12 cellular contexts compared by ENCODE assay signal in genomic region chrX:397575-397974, GRCh38. TPM values are rescaled to one million over a fixed set of nuclear protein-coding genes. Genes with fewer than 3 reads are reported as not detected.
DNase-seq lines count a peak whose midpoint lies in the region; ATAC-seq and TF ChIP-seq lines count a peak whose summit lies in the region.
"Had no signal": no experiment of that assay in that cellular context is flagged by ENCODE, and none has a peak within 500 bp of the region (broad histone marks: within the 10 kb centered on the region; RNA-seq: fewer than 3 reads in every experiment).

No MANE protein-coding gene starts in this region.

- H3K4me3 Mint-ChIP-seq in osteocyte (ENCODE audit: unreplicated experiment) = peak overlapping the region; percentile 60
- H3K4me3 Mint-ChIP-seq in T-cell = no peak overlapping the region
- H3K4me3 Mint-ChIP-seq: stimulated activated memory B cell treated with anti-CD40 and anti-IgM and Interleukin-4, amounts not matched to agents 10 μg/mL and 1 μg/mL and 100 μg/mL, for 72 hours had no signal

- TF ChIP-seq CTCF in cardiac muscle cell (IDR thresholded peaks at IDR 0.05; ENCODE audit: low read depth, low read length) (no peak), osteocyte (IDR thresholded peaks at IDR 0.05) (no peak)

- H3K27ac ChIP-seq in cardiac muscle cell = peak overlapping the region; percentile 57

- ATAC-seq in T-cell (replicated peaks in 1 of 4) = no peak
- ATAC-seq: stimulated activated memory B cell treated with anti-CD40 and anti-IgM and Interleukin-4, amounts not matched to agents 10 μg/mL and 1 μg/mL and 100 μg/mL, for 72 hours had no signal

- no peaks in the 10 kb centered on the region for H3K9me3 ChIP-seq in cardiac muscle cell (ENCODE audit: low read depth)

- POLR2A ChIA-PET in T-cell (lab: Charles Lee) = no interaction called here

- no peaks in the 10 kb centered on the region for H3K27me3 Mint-ChIP-seq in osteocyte (ENCODE audit: unreplicated experiment)
- H3K27me3 Mint-ChIP-seq in T-cell = no peaks in the 10 kb centered on the region
- H3K27me3 Mint-ChIP-seq: stimulated activated memory B cell treated with anti-CD40 and anti-IgM and Interleukin-4, amounts not matched to agents 10 μg/mL and 1 μg/mL and 100 μg/mL, for 72 hours had no signal

- CTCF ChIA-PET in T-cell (lab: Charles Lee) = no interaction called here

- no peaks in the 10 kb centered on the region for H3K9me3 Mint-ChIP-seq in osteocyte (ENCODE audit: unreplicated experiment)
- H3K9me3 Mint-ChIP-seq in T-cell = no peaks in the 10 kb centered on the region

- peaks cover 11% of the 10 kb centered on the region for H3K4me1 Mint-ChIP-seq in osteocyte (ENCODE audit: unreplicated experiment)
- no peaks in the 10 kb centered on the region for H3K4me1 Mint-ChIP-seq in T-cell
- H3K4me1 Mint-ChIP-seq: stimulated activated memory B cell treated with anti-CD40 and anti-IgM and Interleukin-4, amounts not matched to agents 10 μg/mL and 1 μg/mL and 100 μg/mL, for 72 hours had no signal

- H3K36me3 ChIP-seq in cardiac muscle cell = no peaks in the 10 kb centered on the region

- H3K27me3 ChIP-seq in cardiac muscle cell = no peaks in the 10 kb centered on the region

- H3K4me3 ChIP-seq in cardiac muscle cell = no peak overlapping the region

- DNase-seq in ELR (ENCODE audit: low read depth) = peak; percentile 39
- DNase-seq in amniotic epithelial cell (ENCODE audit: low read depth) = peak; percentile 44
- peak; percentile 28 to 65 for DNase-seq in cardiac muscle cell (ENCODE audit: low read depth in 1 of 2, low spot score in 1 of 2)
- DNase-seq in osteocyte (ENCODE audit: extremely low spot score, unreplicated experiment) = no peak
- DNase-seq in T-cell = no peak
- no peak for DNase-seq in SIG-M5 treated with dmso at 0.1 percent for 504 hours (lab: John Stamatoyannopoulos, UW; ENCODE audit: unreplicated experiment)
- no peak for DNase-seq in NCI-H1694 (lab: John Stamatoyannopoulos, UW)
- DNase-seq in NCI-H2227 (lab: John Stamatoyannopoulos, UW; ENCODE audit: unreplicated experiment) = no peak
- DNase-seq: aorta, midbrain, NCI-H1436 had no signal

- peaks cover 4% of the 10 kb centered on the region for H3K4me1 ChIP-seq in cardiac muscle cell (ENCODE audit: low read depth)

- H3K36me3 Mint-ChIP-seq in osteocyte (ENCODE audit: unreplicated experiment) = no peaks in the 10 kb centered on the region
- no peaks in the 10 kb centered on the region for H3K36me3 Mint-ChIP-seq in T-cell

- H3K27ac Mint-ChIP-seq in osteocyte (ENCODE audit: unreplicated experiment) = peak overlapping the region; percentile 91
- H3K27ac Mint-ChIP-seq in T-cell = no peak overlapping the region
- H3K27ac Mint-ChIP-seq: stimulated activated memory B cell treated with anti-CD40 and anti-IgM and Interleukin-4, amounts not matched to agents 10 μg/mL and 1 μg/mL and 100 μg/mL, for 72 hours had no signal

RNA-seq across cellular contexts. Expression of gene PPP2R3B, which starts 10.9 kb away (rescaled TPM):
- total RNA-seq in cardiac muscle cell = 119 and 142 TPM in 2 replicates
- polyA plus RNA-seq in cardiac muscle cell = 155 and 200 TPM in 2 replicates
- total RNA-seq in osteocyte = 28.2 and 32.9 TPM in 2 replicates
- total RNA-seq in T-cell = 10 to 100 TPM; 30.5 to 56.5 (median 46.6) TPM

Comparison
In these comparisons a context has a peak if more than half of its experiments do, and no peak if none do; other contexts are left out.
1. DNase-seq: peak in ELR (single experiment), amniotic epithelial cell (single experiment) and cardiac muscle cell (2 of 2); none in osteocyte (single experiment), T-cell (0 of 34), SIG-M5 treated with dmso at 0.1 percent for 504 hours (single experiment), NCI-H1694 (single experiment) and NCI-H2227 (single experiment).